8 cellular contexts compared by ENCODE assay signal in genomic region chr12:32679910-32680217, GRCh38. TPM values are rescaled to one million over a fixed set of nuclear protein-coding genes. Genes with fewer than 3 reads are reported as not detected.
DNase-seq lines count a peak whose midpoint lies in the region; ATAC-seq and TF ChIP-seq lines count a peak whose summit lies in the region.

No MANE protein-coding gene starts in this region.

- no peaks in the 10 kb centered on the region for H3K27me3 ChIP-seq in layer of hippocampus (ENCODE audit: control insufficient read depth, insufficient read depth, low read length)
- no peaks in the 10 kb centered on the region for H3K27me3 ChIP-seq in thyroid gland

- peak overlapping the region; percentile 91 for H3K27ac Mint-ChIP-seq in activated CD4-positive, alpha-beta T cell treated with anti-CD3 and anti-CD28 coated beads, Interleukin-2, amount 10 ng/mL, durations not matched to agents 7 days and 5 days
- H3K27ac Mint-ChIP-seq in activated naive CD8-positive, alpha-beta T cell treated with anti-CD3 and anti-CD28 coated beads for 36 hours = peak overlapping the region; percentile 83

- no peaks in the 10 kb centered on the region for H3K27me3 Mint-ChIP-seq in activated CD4-positive, alpha-beta T cell treated with anti-CD3 and anti-CD28 coated beads, Interleukin-2, amount 10 ng/mL, durations not matched to agents 7 days and 5 days
- H3K27me3 Mint-ChIP-seq in activated naive CD8-positive, alpha-beta T cell treated with anti-CD3 and anti-CD28 coated beads for 36 hours = no peaks in the 10 kb centered on the region

- H3K4me3 ChIP-seq in thyroid gland (replicated peaks in 1 of 3) = peak overlapping the region; percentile 45 to 80 (median 48)

- no peak for TF ChIP-seq CTCF in thyroid gland (IDR thresholded peaks at IDR 0.05)

- no peak for ATAC-seq in HG03196 (IDR thresholded peaks at IDR 0.05; ENCODE audit: unreplicated experiment)

- peaks cover 4% of the 10 kb centered on the region for H3K36me3 Mint-ChIP-seq in activated CD4-positive, alpha-beta T cell treated with anti-CD3 and anti-CD28 coated beads, Interleukin-2, amount 10 ng/mL, durations not matched to agents 7 days and 5 days (ENCODE audit: low read depth)
- H3K36me3 Mint-ChIP-seq in activated naive CD8-positive, alpha-beta T cell treated with anti-CD3 and anti-CD28 coated beads for 36 hours = peaks cover 2% of the 10 kb centered on the region

- H3K36me3 ChIP-seq in thyroid gland = no peaks in the 10 kb centered on the region

- H3K27ac ChIP-seq in layer of hippocampus (ENCODE audit: low read depth, low read length) (peak overlapping the region; percentile 89), thyroid gland (peak overlapping the region; percentile 84 to 93 (median 88))

- no peaks in the 10 kb centered on the region for H3K9me3 ChIP-seq in thyroid gland

- H3K9me3 Mint-ChIP-seq in activated CD4-positive, alpha-beta T cell treated with anti-CD3 and anti-CD28 coated beads, Interleukin-2, amount 10 ng/mL, durations not matched to agents 7 days and 5 days = no peaks in the 10 kb centered on the region
- H3K9me3 Mint-ChIP-seq in activated naive CD8-positive, alpha-beta T cell treated with anti-CD3 and anti-CD28 coated beads for 36 hours = no peaks in the 10 kb centered on the region

- H3K4me1 Mint-ChIP-seq in activated CD4-positive, alpha-beta T cell treated with anti-CD3 and anti-CD28 coated beads, Interleukin-2, amount 10 ng/mL, durations not matched to agents 7 days and 5 days = peaks cover 26% of the 10 kb centered on the region
- H3K4me1 Mint-ChIP-seq in activated naive CD8-positive, alpha-beta T cell treated with anti-CD3 and anti-CD28 coated beads for 36 hours = peaks cover 19% of the 10 kb centered on the region

- peak overlapping the region; percentile 93 for H3K4me3 Mint-ChIP-seq in activated CD4-positive, alpha-beta T cell treated with anti-CD3 and anti-CD28 coated beads, Interleukin-2, amount 10 ng/mL, durations not matched to agents 7 days and 5 days
- H3K4me3 Mint-ChIP-seq in activated naive CD8-positive, alpha-beta T cell treated with anti-CD3 and anti-CD28 coated beads for 36 hours = peak overlapping the region; percentile 92

- no peak for DNase-seq in activated CD4-positive, alpha-beta T cell treated with anti-CD3 and anti-CD28 coated beads, Interleukin-2, amount 10 ng/mL, durations not matched to agents 7 days and 5 days
- no peak for DNase-seq in activated CD4-positive, alpha-beta T cell treated with anti-CD3 and anti-CD28 coated beads, Interleukin-2, amount 50 U/mL, for 48 hours
- no peak for DNase-seq in activated naive CD8-positive, alpha-beta T cell treated with anti-CD3 and anti-CD28 coated beads for 36 hours
- DNase-seq in thyroid gland (no peak), NCI-H226 (no peak), NCI-H187 (lab: John Stamatoyannopoulos, UW) (no peak)

- 0% methylated on average over 14 of the region's 14 CpGs for WGBS in thyroid gland, 2 donors

- POLR2A ChIA-PET in activated CD4-positive, alpha-beta T cell treated with anti-CD3 and anti-CD28 coated beads, Interleukin-2, amount 10 ng/mL, durations not matched to agents 7 days and 5 days (lab: Charles Lee) = no interaction called here

- no peak for TF ChIP-seq POLR2A in thyroid gland (IDR thresholded peaks at IDR 0.05)

- intact Hi-C loops in thyroid gland (cut with DNase I) = no loop called here

- peaks cover 4 to 12% of the 10 kb centered on the region in 2 donors for H3K4me1 ChIP-seq in thyroid gland

- CTCF ChIA-PET in activated CD4-positive, alpha-beta T cell treated with anti-CD3 and anti-CD28 coated beads, Interleukin-2, amount 10 ng/mL, durations not matched to agents 7 days and 5 days (lab: Charles Lee) = no interaction called here

RNA-seq across cellular contexts. Expression of gene DNM1L, which starts 0.8 kb away (rescaled TPM):
- 10 to 100 TPM; 60.7 to 60.9 TPM for total RNA-seq in activated CD4-positive, alpha-beta T cell treated with anti-CD3 and anti-CD28 coated beads, Interleukin-2, amount 10 ng/mL, durations not matched to agents 7 days and 5 days
- 10 to 100 TPM; 60.4 to 66.1 TPM for total RNA-seq in activated naive CD8-positive, alpha-beta T cell treated with anti-CD3 and anti-CD28 coated beads for 36 hours
- total RNA-seq in thyroid gland = 10 to 100 TPM; 49.7 to 93.7 (median 56.8) TPM
